13 cellular contexts compared by ENCODE assay signal in genomic region chr7:30206466-30206865, GRCh38.
A peak's percentile ranks its signal among the peaks of the same experiment; 100 is the strongest.
DNase-seq lines count a peak whose midpoint lies in the region; ATAC-seq, FAIRE-seq and TF ChIP-seq lines count a peak whose summit lies in the region.
"Had no signal": no experiment of that assay in that cellular context is flagged by ENCODE, and none has a peak within 500 bp of the region (broad histone marks: within the 10 kb centered on the region; RNA-seq: fewer than 3 reads in every experiment).

No MANE protein-coding gene starts in this region.

- no peak overlapping the region for H3K9ac ChIP-seq in H1 (replicated peaks in 1 of 4; ENCODE audit: extremely low read depth in 1 of 4, low read depth in 3 of 4, low read length in 3 of 4)
- no peak overlapping the region for H3K9ac ChIP-seq in trophoblast cell (ENCODE audit: low read length)

- H2BK120ac ChIP-seq in H1 (replicated peaks; ENCODE audit: low read depth, low read length) (no peak overlapping the region), trophoblast cell (ENCODE audit: insufficient read depth, low read length, poor library complexity) (no peak overlapping the region)

- 87% methylated on average over 6 of the region's 6 CpGs; no CpG with 5 or more reads in 1 of the 2 experiments for WGBS in H1 (ENCODE audit: extremely low coverage in 1 of 2, insufficient coverage in 1 of 2, insufficient read length in 1 of 2, insufficient replicate concordance in 2 of 2, low coverage in 1 of 2, low lambda C conversion rate in 2 of 2, missing lambda C conversion rate in 1 of 2), 2 experiments
- WGBS in trophoblast cell (ENCODE audit: extremely low coverage, insufficient coverage, insufficient read length), result no CpG with 5 or more reads among the region's 6 CpGs

- H3K4me3 ChIP-seq in H1 (ENCODE audit: extremely low read depth in 1 of 4, insufficient read depth in 2 of 4, low read depth in 3 of 4, low read length in 4 of 4) (no peak overlapping the region), trophoblast cell (ENCODE audit: low read depth, low read length) (no peak overlapping the region), BE2C (ENCODE audit: low read depth, low read length) (no peak overlapping the region)
- H3K4me3 ChIP-seq: thoracic aorta had no signal

- no peak for TF ChIP-seq EP300 in H1 (IDR thresholded peaks at IDR 0.05; ENCODE audit: borderline replicate concordance in 1 of 2, low read depth in 2 of 2, low read length in 2 of 2)

- no peak for TF ChIP-seq RAD21 in H1 (IDR thresholded peaks at IDR 0.05 in 1 of 2, conservative IDR thresholded peaks at IDR 0.05 in 1 of 2; ENCODE audit: low read depth in 2 of 2, low read length in 2 of 2)

- no peak for TF ChIP-seq CTCF in H1 (IDR thresholded peaks at IDR 0.05; ENCODE audit: control extremely low read depth in 1 of 3, insufficient read depth in 1 of 3, low read depth in 1 of 3, low read length in 3 of 3)
- no peak for TF ChIP-seq CTCF in BE2C (IDR thresholded peaks at IDR 0.05; ENCODE audit: low read depth, low read length)

- no peak overlapping the region for H2BK12ac ChIP-seq in H1 (ENCODE audit: low read depth, low read length)
- no peak overlapping the region for H2BK12ac ChIP-seq in trophoblast cell (ENCODE audit: low read length)

- H3K4me1 ChIP-seq in H1 (replicated peaks in 1 of 4; ENCODE audit: control insufficient read depth in 3 of 4, insufficient read depth in 4 of 4, low read length in 3 of 4) (no peaks in the 10 kb centered on the region), trophoblast cell (ENCODE audit: control insufficient read depth in 1 of 2, insufficient read depth in 2 of 2, low read length in 2 of 2) (peaks cover 0 to 3% of the 10 kb centered on the region in 2 experiments), BE2C (no peaks in the 10 kb centered on the region)

- H3K23me2 ChIP-seq in H1 (ENCODE audit: low read depth, low read length), result no peaks in the 10 kb centered on the region

- H3K79me2 ChIP-seq in H1 (ENCODE audit: control insufficient read depth in 1 of 2, insufficient read depth in 2 of 2, low read length in 2 of 2) (no peaks in the 10 kb centered on the region), trophoblast cell (ENCODE audit: control insufficient read depth, insufficient read depth, low read length, poor library complexity) (no peaks in the 10 kb centered on the region)

- H3K18ac ChIP-seq in H1 (ENCODE audit: extremely low read depth, low read length), result no peak overlapping the region
- no peak overlapping the region for H3K18ac ChIP-seq in trophoblast cell (ENCODE audit: low read length)

- no peak overlapping the region for H3K27ac ChIP-seq in H1 (ENCODE audit: low read depth, low read length)
- H3K27ac ChIP-seq in trophoblast cell (ENCODE audit: low read depth, low read length), result no peak overlapping the region
- H3K27ac ChIP-seq: thoracic aorta had no signal

- no peak overlapping the region for H3K56ac ChIP-seq in H1 (replicated peaks; ENCODE audit: insufficient read length, low read depth, low read length)

- no peaks in the 10 kb centered on the region for H3K9me3 ChIP-seq in H1 (ENCODE audit: insufficient read depth in 2 of 2, low read depth in 1 of 2, low read length in 1 of 2)
- no peaks in the 10 kb centered on the region for H3K9me3 ChIP-seq in trophoblast cell (ENCODE audit: insufficient read depth, low read depth, low read length)
- no peaks in the 10 kb centered on the region for H3K9me3 ChIP-seq in BE2C
- H3K9me3 ChIP-seq in T-helper 17 cell (ENCODE audit: control insufficient read depth, low read length, poor library complexity, severe bottlenecking), result no peaks in the 10 kb centered on the region
- H3K9me3 ChIP-seq: thoracic aorta had no signal

- POLR2A ChIA-PET in H1 (lab: Charles Lee; ENCODE audit: partially characterized antibody), result no interaction called here

- peaks cover 4% of the 10 kb centered on the region for H3K36me3 Mint-ChIP-seq in T-helper 17 cell (ENCODE audit: low read depth)
- H3K36me3 Mint-ChIP-seq: activated naive CD8-positive, alpha-beta T cell treated with anti-CD3 and anti-CD28 coated beads for 36 hours had no signal

- no peak overlapping the region for H3K14ac ChIP-seq in H1 (ENCODE audit: insufficient read length)
- no peak overlapping the region for H3K14ac ChIP-seq in trophoblast cell (ENCODE audit: low read length)

- TF ChIP-seq POLR2A in H1 (IDR thresholded peaks at IDR 0.05; ENCODE audit: control extremely low read depth in 1 of 2, low read depth in 2 of 2, low read length in 2 of 2), result no peak

- no peak overlapping the region for H3K4ac ChIP-seq in H1 (replicated peaks; ENCODE audit: insufficient read length, low read depth, low read length)
- no peak overlapping the region for H3K4ac ChIP-seq in trophoblast cell (ENCODE audit: low read depth, low read length)

- H3K36me3 ChIP-seq in H1 (ENCODE audit: control insufficient read depth in 2 of 4, insufficient read depth in 4 of 4, low read length in 3 of 4) (no peaks in the 10 kb centered on the region), trophoblast cell (ENCODE audit: control insufficient read depth in 1 of 2, insufficient read depth in 2 of 2, low read length in 2 of 2) (no peaks in the 10 kb centered on the region), BE2C (no peaks in the 10 kb centered on the region)
- H3K36me3 ChIP-seq: thoracic aorta had no signal

- no peak overlapping the region for H4K12ac ChIP-seq in trophoblast cell (ENCODE audit: low read depth, low read length)

- H3K23ac ChIP-seq in H1 (ENCODE audit: insufficient read length) (no peak overlapping the region), trophoblast cell (ENCODE audit: low read length) (no peak overlapping the region)

- peaks cover 11% of the 10 kb centered on the region for H3K27me3 Mint-ChIP-seq in T-helper 17 cell
- H3K27me3 Mint-ChIP-seq: activated CD4-positive, alpha-beta T cell treated with anti-CD3 and anti-CD28 coated beads for 36 hours; activated naive CD8-positive, alpha-beta T cell treated with anti-CD3 and anti-CD28 coated beads for 36 hours had no signal

- H4K8ac ChIP-seq in H1 (ENCODE audit: extremely low read depth, insufficient read depth, low read length) (no peak overlapping the region), trophoblast cell (ENCODE audit: low read depth, low read length) (no peak overlapping the region)

- no peak overlapping the region for H3K27ac Mint-ChIP-seq in T-helper 17 cell
- H3K27ac Mint-ChIP-seq: activated CD4-positive, alpha-beta T cell treated with anti-CD3 and anti-CD28 coated beads for 36 hours; activated naive CD8-positive, alpha-beta T cell treated with anti-CD3 and anti-CD28 coated beads for 36 hours had no signal

- CTCF ChIA-PET in H1 (lab: Charles Lee; ENCODE audit: partially characterized antibody), result interaction anchor here (0.6 to 1.5 kb wide), 3 partner anchors 20 to 69 kb away, joined by 3 to 5 read pairs (median 3); no protein-coding TSS in a partner anchor

- H3K4me3 Mint-ChIP-seq in T-helper 17 cell, result no peak overlapping the region
- H3K4me3 Mint-ChIP-seq: activated CD4-positive, alpha-beta T cell treated with anti-CD3 and anti-CD28 coated beads for 36 hours; activated naive CD8-positive, alpha-beta T cell treated with anti-CD3 and anti-CD28 coated beads for 36 hours had no signal

- H3K79me1 ChIP-seq in H1 (ENCODE audit: low read depth, low read length), result no peaks in the 10 kb centered on the region
- no peaks in the 10 kb centered on the region for H3K79me1 ChIP-seq in trophoblast cell (ENCODE audit: low read length)

- no peak for FAIRE-seq in H1 (lab: Jason Lieb, UNC)
- FAIRE-seq: frontal cortex had no signal

- H4K5ac ChIP-seq in H1 (ENCODE audit: insufficient read length, low read depth, low read length), result no peak overlapping the region

- H4K91ac ChIP-seq in H1 (replicated peaks; ENCODE audit: insufficient read length, low read length) (no peak overlapping the region), trophoblast cell (ENCODE audit: low read depth, low read length) (no peak overlapping the region)

- H3K4me1 Mint-ChIP-seq in T-helper 17 cell, result peaks cover 2% of the 10 kb centered on the region
- H3K4me1 Mint-ChIP-seq: activated CD4-positive, alpha-beta T cell treated with anti-CD3 and anti-CD28 coated beads for 36 hours had no signal

- H2BK15ac ChIP-seq in H1 (ENCODE audit: low read length), result no peak overlapping the region

- H2BK5ac ChIP-seq in H1 (ENCODE audit: low read depth, low read length), result peak overlapping the region; percentile 27; the same call in 1 of the 2 replicates
- H2BK5ac ChIP-seq in trophoblast cell (ENCODE audit: low read depth, low read length, poor library complexity), result no peak overlapping the region

- H2BK20ac ChIP-seq in H1 (ENCODE audit: low read length), result no peak overlapping the region

- H2AK5ac ChIP-seq in H1 (ENCODE audit: low read depth, low read length) (no peak overlapping the region), trophoblast cell (ENCODE audit: low read length) (no peak overlapping the region)

- DNase-seq in ELF-1 (ENCODE audit: low read depth, low spot score), result peak; percentile 18
- peak; percentile 78 for DNase-seq in NCI-H82 (lab: John Stamatoyannopoulos, UW)
- DNase-seq in H1 (ENCODE audit: low read depth in 1 of 2, low spot score in 2 of 2), result no peak
- DNase-seq in trophoblast cell, result peak; percentile 21 to 46
- no peak for DNase-seq in midbrain (lab: John Stamatoyannopoulos, UW)
- no peak for DNase-seq in BE2C
- DNase-seq in T-helper 17 cell, result no peak
- DNase-seq: activated CD4-positive, alpha-beta T cell treated with anti-CD3 and anti-CD28 coated beads for 36 hours; activated naive CD8-positive, alpha-beta T cell treated with anti-CD3 and anti-CD28 coated beads for 36 hours; stimulated activated CD4-positive, alpha-beta T cell treated with anti-CD3 and anti-CD28 coated beads, Interleukin-2, amount 100 ng/mL, for 24 hours had no signal

- no peaks in the 10 kb centered on the region for H3K27me3 ChIP-seq in H1 (replicated peaks in 1 of 4; ENCODE audit: control insufficient read depth in 3 of 4, extremely low read depth in 1 of 4, insufficient read depth in 3 of 4, low read length in 3 of 4)
- no peaks in the 10 kb centered on the region for H3K27me3 ChIP-seq in trophoblast cell (ENCODE audit: insufficient read depth, low read length)
- no peaks in the 10 kb centered on the region for H3K27me3 ChIP-seq in BE2C

- H3K4me2 ChIP-seq in H1 (ENCODE audit: insufficient read depth in 1 of 2, low read depth in 2 of 2, low read length in 2 of 2), result no peak overlapping the region
- H3K4me2 ChIP-seq in trophoblast cell (ENCODE audit: low read length), result no peak overlapping the region

- no peaks in the 10 kb centered on the region for H4K20me1 ChIP-seq in H1 (replicated peaks in 1 of 2; ENCODE audit: control insufficient read depth in 1 of 2, insufficient read depth in 2 of 2, low read length in 2 of 2)

- no peak overlapping the region for H2AFZ ChIP-seq in H1 (ENCODE audit: low read length)
- H2AFZ ChIP-seq in trophoblast cell (ENCODE audit: insufficient read depth, low read length, poor library complexity), result no peak overlapping the region

- no peak for ATAC-seq in HG02981 (IDR thresholded peaks at IDR 0.05; ENCODE audit: unreplicated experiment)
- no peak for ATAC-seq in T-helper 17 cell
- ATAC-seq: activated CD4-positive, alpha-beta T cell treated with anti-CD3 and anti-CD28 coated beads for 36 hours had no signal

TF ChIP-seq in H1, 55 proteins besides CTCF, POLR2A, EP300 and RAD21 (continues in another document):
- TF ChIP-seq BACH1 (IDR thresholded peaks at IDR 0.05; ENCODE audit: low read length), result peak; percentile 44; the same call in 1 of the 2 replicates
- TF ChIP-seq RBBP5 (IDR thresholded peaks at IDR 0.05; ENCODE audit: borderline replicate concordance, low read depth, low read length), result no peak

Comparison
In these comparisons a context has a peak if more than half of its experiments do, and no peak if none do; other contexts are left out.
1. DNase-seq: peak in ELF-1 (single experiment), NCI-H82 (single experiment) and trophoblast cell (2 of 2); none in H1 (0 of 2), midbrain (single experiment), BE2C (single experiment) and T-helper 17 cell (0 of 3).